ENCODE assay signal across 8 cellular contexts in genomic region chr6:14211596-14211961, GRCh38.
DNase-seq lines count a peak whose midpoint lies in the region; ATAC-seq, FAIRE-seq and TF ChIP-seq lines count a peak whose summit lies in the region.

No MANE protein-coding gene starts in this region.

- peak overlapping the region in 1 of 4 experiments; percentile 20; a peak in 2 of 7 replicates for H3K9ac ChIP-seq in H1 (replicated peaks in 1 of 4; ENCODE audit: extremely low read depth in 1 of 4, low read depth in 3 of 4, low read length in 3 of 4)

- TF ChIP-seq CTCF in GM06990 (IDR thresholded peaks at IDR 0.05; ENCODE audit: insufficient read depth, low read length, poor library complexity, severe bottlenecking): no peak
- no peak for TF ChIP-seq CTCF in H1 (IDR thresholded peaks at IDR 0.05; ENCODE audit: control extremely low read depth in 1 of 3, insufficient read depth in 1 of 3, low read depth in 1 of 3, low read length in 3 of 3)
- no peak for TF ChIP-seq CTCF in tibial artery (IDR thresholded peaks at IDR 0.05)

- H3K4me3 ChIP-seq in GM06990 (replicated peaks; ENCODE audit: low read depth, low read length) (peak overlapping the region; percentile 62), H1 (ENCODE audit: extremely low read depth in 1 of 4, insufficient read depth in 2 of 4, low read depth in 3 of 4, low read length in 4 of 4) (peak overlapping the region; percentile 14 to 55 (median 23); a peak in 6 of 8 replicates), mesodermal cell (ENCODE audit: extremely low read depth, insufficient read depth, low read length, poor library complexity, severe bottlenecking) (peak overlapping the region; percentile 59), tibial artery (peak overlapping the region; percentile 50 to 55)

- 7% methylated on average over 19 of the region's 19 CpGs; no CpG with 5 or more reads in 1 of the 2 experiments for WGBS in H1 (ENCODE audit: extremely low coverage in 1 of 2, insufficient coverage in 1 of 2, insufficient read length in 1 of 2, insufficient replicate concordance in 2 of 2, low coverage in 1 of 2, low lambda C conversion rate in 2 of 2, missing lambda C conversion rate in 1 of 2), 2 experiments
- whole genome bisulfite sequencing in mesodermal cell (ENCODE audit: insufficient coverage in 2 of 2), 2 experiments: 1 to 3% methylated on average over 17 to 18 of the region's 19 CpGs

- POLR2A ChIA-PET in T-cell (lab: Charles Lee) (no interaction called here), H1 (lab: Charles Lee; ENCODE audit: partially characterized antibody) (interaction anchor here (0.5 to 0.9 kb wide), 3 partner anchors 183 to 665 kb away, joined by 3 read pairs; no protein-coding TSS in a partner anchor)

- peaks cover 8% of the 10 kb centered on the region for H3K23me2 ChIP-seq in H1 (ENCODE audit: low read depth, low read length)

- H3K56ac ChIP-seq in H1 (replicated peaks; ENCODE audit: insufficient read length, low read depth, low read length): peak overlapping the region; percentile 23

- H3K4ac ChIP-seq in H1 (replicated peaks; ENCODE audit: insufficient read length, low read depth, low read length): peak overlapping the region; percentile 40

- no peaks in the 10 kb centered on the region for H3K9me3 ChIP-seq in H1 (ENCODE audit: insufficient read depth in 2 of 2, low read depth in 1 of 2, low read length in 1 of 2)
- no peaks in the 10 kb centered on the region for H3K9me3 ChIP-seq in mesodermal cell (ENCODE audit: control insufficient read depth, low read length)
- no peaks in the 10 kb centered on the region for H3K9me3 ChIP-seq in tibial artery

- H3K27ac ChIP-seq in H1 (ENCODE audit: low read depth, low read length): no peak overlapping the region
- H3K27ac ChIP-seq in mesodermal cell (ENCODE audit: low read depth, low read length, severe bottlenecking): peak overlapping the region; percentile 47
- peak overlapping the region in 1 of 2 donors; percentile 27 for H3K27ac ChIP-seq in tibial artery

- peak overlapping the region; percentile 17; the same call in 1 of the 2 replicates for H2BK20ac ChIP-seq in H1 (ENCODE audit: low read length)

- no peaks in the 10 kb centered on the region for H3K79me1 ChIP-seq in H1 (ENCODE audit: low read depth, low read length)

- no peak overlapping the region for H4K8ac ChIP-seq in H1 (ENCODE audit: extremely low read depth, insufficient read depth, low read length)

- H2AK5ac ChIP-seq in H1 (ENCODE audit: low read depth, low read length): no peak overlapping the region

- peak overlapping the region; percentile 87 for H4K91ac ChIP-seq in H1 (replicated peaks; ENCODE audit: insufficient read length, low read length)

- intact Hi-C loops in tibial artery (cut with DNase I; ENCODE audit: low total_unique reads): loop anchor here (10.0 kb wide), 1 partner anchor 1273 kb away; no protein-coding TSS in a partner anchor

- H4K20me1 ChIP-seq in H1 (replicated peaks in 1 of 2; ENCODE audit: control insufficient read depth in 1 of 2, insufficient read depth in 2 of 2, low read length in 2 of 2): no peaks in the 10 kb centered on the region

- peak overlapping the region; percentile 65 to 73 for H3K4me2 ChIP-seq in H1 (ENCODE audit: insufficient read depth in 1 of 2, low read depth in 2 of 2, low read length in 2 of 2)

- peak overlapping the region; percentile 29 for H2BK120ac ChIP-seq in H1 (replicated peaks; ENCODE audit: low read depth, low read length)

- peak overlapping the region; percentile 88 for H3K18ac ChIP-seq in H1 (ENCODE audit: extremely low read depth, low read length)

- no peaks in the 10 kb centered on the region for H3K36me3 Mint-ChIP-seq in T-cell

- FAIRE-seq in H1 (lab: Jason Lieb, UNC): no peak
- FAIRE-seq in H54 (lab: Jason Lieb, UNC): no peak

- H3K9me3 Mint-ChIP-seq in T-cell: no peaks in the 10 kb centered on the region

- no peak overlapping the region for H3K23ac ChIP-seq in H1 (ENCODE audit: insufficient read length)

- DNase-seq in GM06990 (ENCODE audit: extremely low read depth, insufficient read length): no peak
- peak in 13 of 34 experiments; percentile 6 to 42 (median 19) for DNase-seq in T-cell
- DNase-seq in H1 (ENCODE audit: low read depth in 1 of 2, low spot score in 2 of 2): peak in 1 of 2 experiments; percentile 33
- DNase-seq in tibial artery: peak; percentile 28 to 66
- no peak for DNase-seq in H54 (ENCODE audit: insufficient read length, low spot score)

- peak overlapping the region; percentile 80 to 84 (median 81) for H3K4me3 Mint-ChIP-seq in T-cell

- H3K79me2 ChIP-seq in H1 (ENCODE audit: control insufficient read depth in 1 of 2, insufficient read depth in 2 of 2, low read length in 2 of 2): no peaks in the 10 kb centered on the region

- H3K27me3 ChIP-seq in GM06990 (replicated peaks; ENCODE audit: control insufficient read depth, insufficient read depth, low read length) (no peaks in the 10 kb centered on the region), H1 (replicated peaks in 1 of 4; ENCODE audit: control insufficient read depth in 3 of 4, extremely low read depth in 1 of 4, insufficient read depth in 3 of 4, low read length in 3 of 4) (peaks cover 0 to 17% (median 10%) of the 10 kb centered on the region in 4 experiments; a peak in 6 of 7 replicates), tibial artery (no peaks in the 10 kb centered on the region)

- no peak overlapping the region; the same call in 1 of the 2 replicates for H2BK15ac ChIP-seq in H1 (ENCODE audit: low read length)

- H4K5ac ChIP-seq in H1 (ENCODE audit: insufficient read length, low read depth, low read length): no peak overlapping the region

- H3K4me1 ChIP-seq in H1 (replicated peaks in 1 of 4; ENCODE audit: control insufficient read depth in 3 of 4, insufficient read depth in 4 of 4, low read length in 3 of 4) (peaks cover 4 to 14% (median 11%) of the 10 kb centered on the region in 4 experiments; a peak in 6 of 7 replicates), mesodermal cell (ENCODE audit: control insufficient read depth, insufficient read depth, low read length, poor library complexity, severe bottlenecking) (peaks cover 5% of the 10 kb centered on the region), tibial artery (peaks cover 0 to 19% (median 13%) of the 10 kb centered on the region in 4 donors)

- H2AFZ ChIP-seq in H1 (ENCODE audit: low read length): no peak overlapping the region

- peak overlapping the region; percentile 27; the same call in 1 of the 2 replicates for H2BK5ac ChIP-seq in H1 (ENCODE audit: low read depth, low read length)

- peak; percentile 9 for ATAC-seq in HG02884 (IDR thresholded peaks at IDR 0.05; ENCODE audit: unreplicated experiment)
- ATAC-seq in T-cell (replicated peaks in 1 of 4): peak; percentile 8 to 31 (median 28)
- ATAC-seq in activated CD4-positive, CD25-positive, alpha-beta regulatory T cell treated with anti-CD3 and anti-CD28 coated beads, Interleukin-2, amount 50 U/mL, for 24 hours: no peak

- peak overlapping the region; percentile 62; the same call in 1 of the 2 replicates for H2BK12ac ChIP-seq in H1 (ENCODE audit: low read depth, low read length)

- TF ChIP-seq POLR2A in H1 (IDR thresholded peaks at IDR 0.05; ENCODE audit: control extremely low read depth in 1 of 2, low read depth in 2 of 2, low read length in 2 of 2): no peak
- TF ChIP-seq POLR2A in H54 (IDR thresholded peaks at IDR 0.05; ENCODE audit: low read depth, low read length): no peak

- CTCF ChIA-PET in T-cell (lab: Charles Lee) (interaction anchor here (0.5 to 1.5 kb wide), 8 partner anchors 18 to 1412 kb away, joined by 3 to 5 read pairs (median 3); no protein-coding TSS in a partner anchor), H1 (lab: Charles Lee; ENCODE audit: partially characterized antibody) (interaction anchor here (0.6 to 2.4 kb wide), 25 partner anchors 12 to 1940 kb away, joined by 3 to 8 read pairs (median 3); no protein-coding TSS in a partner anchor)

- peak in 1 of 2 experiments; percentile 14; a peak in 1 of 4 replicates for TF ChIP-seq RAD21 in H1 (IDR thresholded peaks at IDR 0.05 in 1 of 2, conservative IDR thresholded peaks at IDR 0.05 in 1 of 2; ENCODE audit: low read depth in 2 of 2, low read length in 2 of 2)

- H3K36me3 ChIP-seq in GM06990 (ENCODE audit: control insufficient read depth, insufficient read depth, low read length) (no peaks in the 10 kb centered on the region), H1 (ENCODE audit: control insufficient read depth in 2 of 4, insufficient read depth in 4 of 4, low read length in 3 of 4) (no peaks in the 10 kb centered on the region), mesodermal cell (ENCODE audit: control insufficient read depth, insufficient read depth, low read length) (no peaks in the 10 kb centered on the region), tibial artery (no peaks in the 10 kb centered on the region)

- H3K14ac ChIP-seq in H1 (ENCODE audit: insufficient read length): no peak overlapping the region

- peaks cover 7 to 15% (median 8%) of the 10 kb centered on the region in 3 donors for H3K4me1 Mint-ChIP-seq in T-cell

- H3K27ac Mint-ChIP-seq in T-cell: peak overlapping the region; percentile 23 to 64

- TF ChIP-seq EP300 in H1 (IDR thresholded peaks at IDR 0.05; ENCODE audit: borderline replicate concordance in 1 of 2, low read depth in 2 of 2, low read length in 2 of 2): no peak

- no peaks in the 10 kb centered on the region for H3K27me3 Mint-ChIP-seq in T-cell

TF ChIP-seq in H1, 55 proteins besides CTCF, POLR2A, EP300 and RAD21 (continues in another document):
- TF ChIP-seq MAFK (IDR thresholded peaks at IDR 0.05; ENCODE audit: low read depth, low read length): no peak
- no peak for TF ChIP-seq NANOG (IDR thresholded peaks at IDR 0.05; ENCODE audit: insufficient read depth, low read depth, low read length, poor library complexity, severe bottlenecking)
- no peak for TF ChIP-seq POLR2AphosphoS5 (IDR thresholded peaks at IDR 0.05; ENCODE audit: low read depth, low read length)
- TF ChIP-seq POU5F1 (IDR thresholded peaks at IDR 0.05; ENCODE audit: low read depth, low read length): no peak
- no peak for TF ChIP-seq GABPA (IDR thresholded peaks at IDR 0.05; ENCODE audit: borderline replicate concordance, insufficient read depth, low read length)
- TF ChIP-seq MAX (IDR thresholded peaks at IDR 0.05): 0 out of 2 replicates have a peak, but pooled peaks have one; percentile 11
- TF ChIP-seq RFX5 (IDR thresholded peaks at IDR 0.05; ENCODE audit: borderline replicate concordance, low read depth, low read length): no peak
- TF ChIP-seq HDAC2 (IDR thresholded peaks at IDR 0.05; ENCODE audit: borderline replicate concordance in 1 of 2, low read depth in 2 of 2, low read length in 2 of 2): no peak
- no peak for TF ChIP-seq EGR1 (IDR thresholded peaks at IDR 0.05; ENCODE audit: borderline replicate concordance, low read depth, low read length)
- peak; percentile 91; the same call in 1 of the 2 replicates for TF ChIP-seq RXRA (IDR thresholded peaks at IDR 0.05; ENCODE audit: insufficient read depth, low read depth, low read length)
- TF ChIP-seq SP4 (IDR thresholded peaks at IDR 0.05; ENCODE audit: low read length): 0 out of 2 replicates have a peak, but pooled peaks have one; percentile 35
- TF ChIP-seq ASH2L (IDR thresholded peaks at IDR 0.05; ENCODE audit: low read length): no peak

Comparison
In these comparisons a context has a peak if more than half of its experiments do, and no peak if none do; other contexts are left out.
1. DNase-seq: peak in tibial artery (2 of 2); none in GM06990 (single experiment) and H54 (single experiment).
2. ATAC-seq: peak in HG02884 (single experiment) and T-cell (4 of 4); none in activated CD4-positive, CD25-positive, alpha-beta regulatory T cell treated with anti-CD3 and anti-CD28 coated beads, Interleukin-2, amount 50 U/mL, for 24 hours (0 of 2).
3. Peak in every context shown above with its lines, with median percentiles within 50 percentile points of each other: H3K4me3 ChIP-seq.